ENCODE assay signal across 14 cellular contexts in genomic region chr15:48954538-48954937, GRCh38. TPM values are rescaled to one million over a fixed set of nuclear protein-coding genes. Genes with fewer than 3 reads are reported as not detected.
DNase-seq lines count a peak whose midpoint lies in the region; ATAC-seq and TF ChIP-seq lines count a peak whose summit lies in the region.
"Had no signal": no experiment of that assay in that cellular context is flagged by ENCODE, and none has a peak within 500 bp of the region (broad histone marks: within the 10 kb centered on the region; RNA-seq: fewer than 3 reads in every experiment).

No MANE protein-coding gene starts in this region.

- no peaks in the 10 kb centered on the region for H3K79me2 ChIP-seq in GM23248 (ENCODE audit: insufficient read depth)

- no peaks in the 10 kb centered on the region for H3K9me2 ChIP-seq in GM23248 (ENCODE audit: insufficient read depth)

- TF ChIP-seq POLR2A in gastroesophageal sphincter (IDR thresholded peaks at IDR 0.05): no peak

- H3K27me3 ChIP-seq in GM23248 (replicated peaks; ENCODE audit: insufficient read depth) (no peaks in the 10 kb centered on the region), thoracic aorta (replicated peaks; ENCODE audit: insufficient read depth) (no peaks in the 10 kb centered on the region), gastroesophageal sphincter (no peaks in the 10 kb centered on the region)

- peak; percentile 27 for TF ChIP-seq CTCF in thoracic aorta (IDR thresholded peaks at IDR 0.05)
- no peak for TF ChIP-seq CTCF in gastroesophageal sphincter (IDR thresholded peaks at IDR 0.05)

- peak; percentile 63 for ATAC-seq in thoracic aorta (ENCODE audit: insufficient number of reproducible peaks, low FRiP score, low read depth)
- ATAC-seq in gastroesophageal sphincter: no peak
- no peak for ATAC-seq in GM21737 (IDR thresholded peaks at IDR 0.05; ENCODE audit: unreplicated experiment)
- ATAC-seq: activated CD8-positive, alpha-beta T cell treated with anti-CD3 and anti-CD28 coated beads for 36 hours had no signal

- H3K36me3 ChIP-seq in GM23248 (ENCODE audit: low read depth) (no peaks in the 10 kb centered on the region), thoracic aorta (no peaks in the 10 kb centered on the region), gastroesophageal sphincter (no peaks in the 10 kb centered on the region)

- WGBS in GM23248 (ENCODE audit: low coverage in 1 of 2, low lambda C conversion rate in 2 of 2, missing lambda C conversion rate in 2 of 2), 2 experiments: 38 to 51% methylated on average over 5 of the region's 5 CpGs
- 40 to 57% methylated on average over 4 to 5 of the region's 5 CpGs for WGBS in gastroesophageal sphincter (ENCODE audit: low coverage in 1 of 2), 2 donors

- H2AFZ ChIP-seq in GM23248: peak overlapping the region; percentile 59

- H4K20me1 ChIP-seq in GM23248 (ENCODE audit: insufficient read depth): no peaks in the 10 kb centered on the region

- H3K27ac ChIP-seq in GM23248 (no peak overlapping the region), thoracic aorta (peak overlapping the region; percentile 53 to 68), gastroesophageal sphincter (no peak overlapping the region)

- H3K9me3 ChIP-seq in GM23248 (ENCODE audit: low read depth): no peaks in the 10 kb centered on the region
- no peaks in the 10 kb centered on the region for H3K9me3 ChIP-seq in thoracic aorta
- H3K9me3 ChIP-seq in gastroesophageal sphincter: no peaks in the 10 kb centered on the region

- peaks cover 9% of the 10 kb centered on the region for H3K4me1 ChIP-seq in GM23248 (ENCODE audit: insufficient read depth)
- H3K4me1 ChIP-seq in thoracic aorta (ENCODE audit: control insufficient read depth in 1 of 2, low read depth in 2 of 2): peaks cover 5 to 16% of the 10 kb centered on the region in 2 donors
- peaks cover 0 to 6% (median 0%) of the 10 kb centered on the region in 3 donors for H3K4me1 ChIP-seq in gastroesophageal sphincter

- DNase-seq in GM23248 (peak; percentile 72), amniotic epithelial cell (ENCODE audit: low read depth) (peak; percentile 18), foreskin melanocyte (peak; percentile 59), thoracic aorta (ENCODE audit: low spot score) (no peak), HK-2 (ENCODE audit: unreplicated experiment) (no peak)
- DNase-seq: activated CD8-positive, alpha-beta T cell treated with anti-CD3 and anti-CD28 coated beads for 36 hours; activated gamma-delta T cell treated with Interleukin-2 at 50 U/mL for 16 hours; hippocampal formation; NCI-H2081 treated with DMSO at 0.1 percent for 48 hours; NCI-H774; SHP77 treated with DMSO at 0.1 percent for 48 hours; stimulated activated naive CD4-positive, alpha-beta T cell treated with Interleukin-2 at 50 U/mL for 16 hours had no signal

- TF ChIP-seq EP300 in gastroesophageal sphincter (IDR thresholded peaks at IDR 0.05): no peak

- H3K4me3 ChIP-seq in GM23248 (no peak overlapping the region), thoracic aorta (peak overlapping the region; percentile 1), gastroesophageal sphincter (no peak overlapping the region)

- H3K9ac ChIP-seq in GM23248: no peak overlapping the region

- peak overlapping the region; percentile 20 for H3K4me2 ChIP-seq in GM23248 (ENCODE audit: unreplicated experiment)

- no peaks in the 10 kb centered on the region for H3F3A ChIP-seq in GM23248 (ENCODE audit: insufficient read depth)

- in situ Hi-C loops in GM23248 (cut with MboI): no loop called here

RNA-seq across cellular contexts. Expression of gene SHC4, which starts 9.2 kb away (rescaled TPM):
- total RNA-seq in GM23248 (2014; rRNA removed; shearing (Covaris generic)): 0.43 and 0.76 TPM in 2 replicates
- polyA plus RNA-seq in GM23248 (2016; fragmentation: Nextera tagmentation; extraction: Ambion mirVana): 0.45 and 0.99 TPM in 2 replicates
- total RNA-seq in thoracic aorta: 10 to 100 TPM; 13.8 to 16.1 TPM
- 1 to 10 TPM; 1.4 to 4.2 (median 2.1) TPM for total RNA-seq in gastroesophageal sphincter

Comparison
In these comparisons a context has a peak if more than half of its experiments do, and no peak if none do; other contexts are left out.
1. DNase-seq: peak in GM23248 (single experiment), amniotic epithelial cell (single experiment) and foreskin melanocyte (single experiment); none in thoracic aorta (single experiment) and HK-2 (single experiment).
2. H3K27ac ChIP-seq: peak in thoracic aorta (2 of 2); none in GM23248 (single experiment) and gastroesophageal sphincter (0 of 4).